In the genomic region with DNA sequence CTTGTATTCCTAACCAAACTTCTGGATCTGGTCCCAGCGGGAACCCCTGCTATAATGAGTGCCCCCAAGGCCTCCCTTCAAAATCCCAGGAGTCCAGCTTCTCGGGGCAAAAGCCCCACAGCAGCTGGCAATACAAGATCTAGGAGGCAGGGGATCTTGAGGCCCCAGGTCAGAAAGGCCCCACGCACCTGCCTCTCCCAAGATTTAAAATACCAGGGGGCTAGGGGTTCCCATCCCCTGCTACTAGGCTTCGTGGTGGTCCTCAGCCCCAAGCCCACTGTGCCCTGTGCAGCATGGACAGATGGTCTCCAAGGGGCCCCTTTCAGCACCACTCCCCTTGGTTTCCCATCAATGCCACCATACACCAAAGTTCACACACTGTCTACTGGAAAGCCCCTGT, we compare ENCODE assay signal across 10 cellular contexts. TPM values are rescaled to one million over a fixed set of nuclear protein-coding genes. Genes with fewer than 3 reads are reported as not detected.
A peak's percentile ranks its signal among the peaks of the same experiment; 100 is the strongest.
DNase-seq lines count a peak whose midpoint lies in the region; ATAC-seq and TF ChIP-seq lines count a peak whose summit lies in the region.
"Had no signal": no experiment of that assay in that cellular context is flagged by ENCODE, and none has a peak within 500 bp of the region (broad histone marks: within the 10 kb centered on the region; RNA-seq: fewer than 3 reads in every experiment).

No MANE protein-coding gene starts in this region.

- CTCF ChIA-PET in activated CD4-positive, alpha-beta T cell treated with anti-CD3 and anti-CD28 coated beads for 36 hours (lab: Charles Lee) = interaction anchor here (0.7 to 10.2 kb wide), 7 partner anchors 7 to 56 kb away, joined by 3 to 176 read pairs (median 30); partner anchors contain the start of gene SEMA7A

- 100% methylated on average over 1 of the region's 4 CpGs for WGBS in suprapubic skin

- DNase-seq in activated CD4-positive, alpha-beta T cell treated with anti-CD3 and anti-CD28 coated beads for 36 hours = no peak
- no peak for DNase-seq in activated CD4-positive, alpha-beta T cell treated with anti-CD3 and anti-CD28 coated beads, Interleukin-2, amount 50 U/mL, for 4 hours
- DNase-seq in osteoblast (ENCODE audit: insufficient read length, low spot score, missing footprints) = peak; percentile 58
- DNase-seq in suprapubic skin (ENCODE audit: low spot score in 2 of 2) = no peak
- no peak for DNase-seq in posterior vena cava (ENCODE audit: low spot score)
- DNase-seq in hypothalamus (lab: John Stamatoyannopoulos, UW) = no peak
- DNase-seq: brain microvascular endothelial cell had no signal

- no peaks in the 10 kb centered on the region for H3K27me3 Mint-ChIP-seq in activated CD4-positive, alpha-beta T cell treated with anti-CD3 and anti-CD28 coated beads for 36 hours

- no peaks in the 10 kb centered on the region for H3K36me3 ChIP-seq in osteoblast (ENCODE audit: insufficient read depth, low read length)
- H3K36me3 ChIP-seq in suprapubic skin = no peaks in the 10 kb centered on the region
- H3K36me3 ChIP-seq: brain microvascular endothelial cell, HAP-1 had no signal

- H3K4me2 ChIP-seq in osteoblast (ENCODE audit: insufficient read depth, low read length) = no peak overlapping the region

- TF ChIP-seq POLR2A in suprapubic skin (IDR thresholded peaks at IDR 0.05) = no peak

- TF ChIP-seq EP300 in suprapubic skin (IDR thresholded peaks at IDR 0.05) = no peak

- no peaks in the 10 kb centered on the region for H3K9me3 Mint-ChIP-seq in activated CD4-positive, alpha-beta T cell treated with anti-CD3 and anti-CD28 coated beads for 36 hours (ENCODE audit: low read depth)

- no peaks in the 10 kb centered on the region for H3K36me3 Mint-ChIP-seq in activated CD4-positive, alpha-beta T cell treated with anti-CD3 and anti-CD28 coated beads for 36 hours (ENCODE audit: low read depth)

- H2AFZ ChIP-seq in osteoblast (ENCODE audit: low read length) = no peak overlapping the region

- no peaks in the 10 kb centered on the region for H3K79me2 ChIP-seq in osteoblast (ENCODE audit: insufficient read depth, low read length)

- peak overlapping the region; percentile 41 for H3K4me3 Mint-ChIP-seq in activated CD4-positive, alpha-beta T cell treated with anti-CD3 and anti-CD28 coated beads for 36 hours

- H3K27me3 ChIP-seq in osteoblast (ENCODE audit: insufficient read depth, low read length) (no peaks in the 10 kb centered on the region), suprapubic skin (no peaks in the 10 kb centered on the region)
- H3K27me3 ChIP-seq: brain microvascular endothelial cell had no signal

- peak overlapping the region; percentile 97 for H3K27ac Mint-ChIP-seq in activated CD4-positive, alpha-beta T cell treated with anti-CD3 and anti-CD28 coated beads for 36 hours

- ATAC-seq in activated CD4-positive, alpha-beta T cell treated with anti-CD3 and anti-CD28 coated beads for 36 hours = no peak
- ATAC-seq in HG02840 (IDR thresholded peaks at IDR 0.05; ENCODE audit: low FRiP score, unreplicated experiment) = peak; percentile 1

- H3K4me1 ChIP-seq in osteoblast (ENCODE audit: insufficient read depth, low read length) = peaks cover 44% of the 10 kb centered on the region
- H3K4me1 ChIP-seq in suprapubic skin = peaks cover 35% of the 10 kb centered on the region
- H3K4me1 ChIP-seq: HAP-1 had no signal

- peaks cover 76% of the 10 kb centered on the region for H3K4me1 Mint-ChIP-seq in activated CD4-positive, alpha-beta T cell treated with anti-CD3 and anti-CD28 coated beads for 36 hours

- TF ChIP-seq CTCF in VCaP (conservative IDR thresholded peaks at IDR 0.05) (no peak), osteoblast (IDR thresholded peaks at IDR 0.05; ENCODE audit: extremely low read depth, low read depth, low read length) (no peak), suprapubic skin (IDR thresholded peaks at IDR 0.05) (no peak)

- intact Hi-C loops in activated CD4-positive, alpha-beta T cell treated with anti-CD3 and anti-CD28 coated beads for 36 hours (cut with DNase I, micrococcal nuclease) = loop anchor here (2.0 kb wide), 3 partner anchors 78 to 158 kb away; partner anchors contain the start of genes ARID3B (in 1 of the 2) and UBL7 (in 1 of the 2)
- intact Hi-C loops in posterior vena cava (cut with DNase I) = no loop called here

- H3K4me3 ChIP-seq in osteoblast (ENCODE audit: insufficient read depth, low read length) (no peak overlapping the region), suprapubic skin (no peak overlapping the region)
- H3K4me3 ChIP-seq: HAP-1 had no signal

- H3K9me3 ChIP-seq in osteoblast (ENCODE audit: low read depth, low read length) (no peaks in the 10 kb centered on the region), suprapubic skin (no peaks in the 10 kb centered on the region)
- H3K9me3 ChIP-seq: HAP-1 had no signal

- no peaks in the 10 kb centered on the region for H4K20me1 ChIP-seq in osteoblast (ENCODE audit: insufficient read depth, low read length)

- H3K27ac ChIP-seq in VCaP = peak overlapping the region; percentile 10; the same call in 1 of the 2 replicates
- peak overlapping the region; percentile 71 for H3K27ac ChIP-seq in osteoblast (ENCODE audit: low read depth, low read length)
- no peak overlapping the region for H3K27ac ChIP-seq in suprapubic skin
- H3K27ac ChIP-seq: brain microvascular endothelial cell had no signal

- POLR2A ChIA-PET in activated CD4-positive, alpha-beta T cell treated with anti-CD3 and anti-CD28 coated beads for 36 hours (lab: Charles Lee) = interaction anchor here (2.0 kb wide), 1 partner anchor 20 kb away, joined by 8 read pairs; no protein-coding TSS in a partner anchor

RNA-seq across cellular contexts. Expression of gene CYP11A1, which starts 15.8 kb away (rescaled TPM):
- not detected for total RNA-seq in activated CD4-positive, alpha-beta T cell treated with anti-CD3 and anti-CD28 coated beads for 36 hours
- total RNA-seq in osteoblast (1.4 and 2.1 TPM in 2 replicates), suprapubic skin (1 to 10 TPM in 1 of 4 donors, under 1 TPM in 2, not detected in 1; 0.47 to 1.4 (median 0.53) TPM), posterior vena cava (1 to 10 TPM in 1 of 2 donors, under 1 TPM in 1; 0.71 to 1.2 TPM)

RNA-seq across cellular contexts. Expression of gene SEMA7A, which starts 50.5 kb away (rescaled TPM):
- 10 to 100 TPM; 57.3 to 57.7 TPM for total RNA-seq in activated CD4-positive, alpha-beta T cell treated with anti-CD3 and anti-CD28 coated beads for 36 hours
- 30.4 and 36.2 TPM in 2 replicates for total RNA-seq in osteoblast
- 10 to 100 TPM; 10.1 to 31.4 (median 18.0) TPM for total RNA-seq in suprapubic skin
- total RNA-seq in posterior vena cava = 1 to 10 TPM; 1.2 to 2.0 TPM

Comparison
In these comparisons a context has a peak if more than half of its experiments do, and no peak if none do; other contexts are left out.
1. intact Hi-C loops: an anchor here in activated CD4-positive, alpha-beta T cell treated with anti-CD3 and anti-CD28 coated beads for 36 hours (2.0 kb wide); none called in posterior vena cava.